9 cellular contexts compared by ENCODE assay signal in genomic region chr7:16422100-16422430, GRCh38. TPM values are rescaled to one million over a fixed set of nuclear protein-coding genes. Genes with fewer than 3 reads are reported as not detected.
A peak's percentile ranks its signal among the peaks of the same experiment; 100 is the strongest.
DNase-seq lines count a peak whose midpoint lies in the region; ATAC-seq and TF ChIP-seq lines count a peak whose summit lies in the region.
"Had no signal": no experiment of that assay in that cellular context is flagged by ENCODE, and none has a peak within 500 bp of the region (broad histone marks: within the 10 kb centered on the region; RNA-seq: fewer than 3 reads in every experiment).

No MANE protein-coding gene starts in this region.

- H3K9me3 ChIP-seq in Caco-2 (no peaks in the 10 kb centered on the region), neural progenitor cell (ENCODE audit: low read depth) (no peaks in the 10 kb centered on the region), MG63 (no peaks in the 10 kb centered on the region)
- H3K9me3 ChIP-seq in effector memory CD4-positive, alpha-beta T cell (ENCODE audit: control insufficient read depth, low read length) = no peaks in the 10 kb centered on the region

- peaks cover 19% of the 10 kb centered on the region for H3F3A ChIP-seq in neural progenitor cell (ENCODE audit: low read depth)

- DNase-seq in Caco-2 (no peak), NOMO-1 treated with DMSO at 0.1 percent for 48 hours (lab: John Stamatoyannopoulos, UW; ENCODE audit: unreplicated experiment) (peak; percentile 58), neural progenitor cell (ENCODE audit: low spot score) (no peak), MG63 (no peak), mesenteric fat pad (ENCODE audit: low spot score) (no peak)
- no peak for DNase-seq in effector memory CD4-positive, alpha-beta T cell
- DNase-seq in activated naive CD4-positive, alpha-beta T cell treated with anti-CD3 and anti-CD28 coated beads, Interleukin-2, amount 50 U/mL, for 16 hours = no peak

- H3K27me3 ChIP-seq in Caco-2 (replicated peaks; ENCODE audit: control insufficient read depth, insufficient read depth, low read length) (no peaks in the 10 kb centered on the region), neural progenitor cell (no peaks in the 10 kb centered on the region), MG63 (no peaks in the 10 kb centered on the region)
- H3K27me3 ChIP-seq in effector memory CD4-positive, alpha-beta T cell (replicated peaks; ENCODE audit: control insufficient read depth, insufficient read depth, low read length, poor library complexity, severe bottlenecking) = no peaks in the 10 kb centered on the region

- H3K4me1 ChIP-seq in Caco-2 = peaks cover 15% of the 10 kb centered on the region
- no peaks in the 10 kb centered on the region for H3K4me1 ChIP-seq in effector memory CD4-positive, alpha-beta T cell (ENCODE audit: control insufficient read depth, insufficient read depth, low read length, poor library complexity, severe bottlenecking)
- peaks cover 6% of the 10 kb centered on the region for H3K4me1 ChIP-seq in neural progenitor cell

- H2AFZ ChIP-seq in neural progenitor cell (replicated peaks) = no peak overlapping the region

- H3K4me1 Mint-ChIP-seq in Caco-2 (ENCODE audit: low read depth, unreplicated experiment) = peaks cover 23% of the 10 kb centered on the region
- H3K4me1 Mint-ChIP-seq in neural progenitor cell = peaks cover 26% of the 10 kb centered on the region

- H3K4me3 Mint-ChIP-seq in Caco-2 (ENCODE audit: unreplicated experiment) (peak overlapping the region; percentile 86), neural progenitor cell (peak overlapping the region; percentile 81)

- H3K4me3 ChIP-seq in Caco-2 (ENCODE audit: low read depth, low read length) (no peak overlapping the region), neural progenitor cell (no peak overlapping the region), MG63 (no peak overlapping the region)
- H3K4me3 ChIP-seq in effector memory CD4-positive, alpha-beta T cell (ENCODE audit: insufficient read depth, low read depth, low read length, poor library complexity, severe bottlenecking) = peak overlapping the region; percentile 54
- H3K4me3 ChIP-seq: GM12878 had no signal

- H3K79me2 ChIP-seq in neural progenitor cell (ENCODE audit: low read depth) = no peaks in the 10 kb centered on the region

- no TSS peak for BruUV-seq in Caco-2 (replicated peaks; lab: Mats Ljungman, UMichigan)

- H3K4me2 ChIP-seq in neural progenitor cell = no peak overlapping the region

- ATAC-seq in HG03571 (IDR thresholded peaks at IDR 0.05; ENCODE audit: unreplicated experiment) = no peak

- H3K27ac ChIP-seq in effector memory CD4-positive, alpha-beta T cell (ENCODE audit: insufficient read depth, low read length, poor library complexity, severe bottlenecking) = no peak overlapping the region
- H3K27ac ChIP-seq in neural progenitor cell = no peak overlapping the region

- no peaks in the 10 kb centered on the region for H4K20me1 ChIP-seq in neural progenitor cell (ENCODE audit: low read depth)

- H3K36me3 Mint-ChIP-seq in Caco-2 (ENCODE audit: insufficient read depth, unreplicated experiment) (peaks cover 6% of the 10 kb centered on the region), neural progenitor cell (no peaks in the 10 kb centered on the region)

- H3K36me3 ChIP-seq in Caco-2 (ENCODE audit: control insufficient read depth, insufficient read depth, low read length) = no peaks in the 10 kb centered on the region; the same call in 1 of the 2 replicates
- H3K36me3 ChIP-seq in effector memory CD4-positive, alpha-beta T cell (ENCODE audit: control insufficient read depth, insufficient read depth, low read length) = no peaks in the 10 kb centered on the region
- no peaks in the 10 kb centered on the region for H3K36me3 ChIP-seq in neural progenitor cell
- no peaks in the 10 kb centered on the region for H3K36me3 ChIP-seq in MG63

- CTCF ChIA-PET in Caco-2 (lab: Charles Lee) = no interaction called here

- H3K27me3 Mint-ChIP-seq in Caco-2 (ENCODE audit: insufficient read depth, unreplicated experiment) = no peaks in the 10 kb centered on the region
- peaks cover 6% of the 10 kb centered on the region for H3K27me3 Mint-ChIP-seq in neural progenitor cell (ENCODE audit: insufficient read depth, low read depth)

- H3K9ac ChIP-seq in neural progenitor cell = no peak overlapping the region

- H3K9me3 Mint-ChIP-seq in Caco-2 (ENCODE audit: unreplicated experiment) (no peaks in the 10 kb centered on the region), neural progenitor cell (peaks cover 3% of the 10 kb centered on the region)

- no peak for TF ChIP-seq CTCF in Caco-2 (IDR thresholded peaks at IDR 0.05; ENCODE audit: insufficient read depth in 1 of 2, low read depth in 1 of 2, low read length in 1 of 2, severe bottlenecking in 1 of 2, unreplicated experiment in 1 of 2)
- TF ChIP-seq CTCF in neural progenitor cell (IDR thresholded peaks at IDR 0.05) = no peak

- POLR2A ChIA-PET in Caco-2 (lab: Charles Lee) = no interaction called here

- H3K27ac Mint-ChIP-seq in Caco-2 (ENCODE audit: unreplicated experiment) (peak overlapping the region; percentile 59), neural progenitor cell (no peak overlapping the region)

- intact Hi-C loops in Caco-2 (cut with micrococcal nuclease; ENCODE audit: unreplicated experiment) = loop anchor here (5.0 kb wide), 4 partner anchors 150 to 655 kb away; partner anchors contain the start of genes ANKMY2 and BZW2

RNA-seq across cellular contexts. Expression of gene CRPPA, which starts 0.7 kb away (rescaled TPM):
- 7.3 and 7.9 TPM in 2 replicates for total RNA-seq in Caco-2 (2022)
- 1.4 and 2.6 TPM in 2 replicates for total RNA-seq in neural progenitor cell (ENCODE audit: low replicate concordance)
- total RNA-seq in MG63 (2014; rRNA removed; shearing (Covaris generic); ENCODE audit: low replicate concordance) = 0.33 and 0.42 TPM in 2 replicates
- 2.2 TPM for total RNA-seq in mesenteric fat pad
- total RNA-seq: GM12878 had no signal

RNA-seq across cellular contexts. Expression of gene SOSTDC1, which starts 43.5 kb away (rescaled TPM):
- 8.1 and 8.4 TPM in 2 replicates for total RNA-seq in Caco-2 (2022)
- 1.9 TPM in 2 replicates for total RNA-seq in neural progenitor cell (ENCODE audit: low replicate concordance)
- total RNA-seq in MG63 (2014; rRNA removed; shearing (Covaris generic); ENCODE audit: low replicate concordance) = not detected in 2 replicates
- total RNA-seq in mesenteric fat pad = not detected
- total RNA-seq: GM12878 had no signal
